8 cellular contexts compared by ENCODE assay signal in the genomic region with DNA sequence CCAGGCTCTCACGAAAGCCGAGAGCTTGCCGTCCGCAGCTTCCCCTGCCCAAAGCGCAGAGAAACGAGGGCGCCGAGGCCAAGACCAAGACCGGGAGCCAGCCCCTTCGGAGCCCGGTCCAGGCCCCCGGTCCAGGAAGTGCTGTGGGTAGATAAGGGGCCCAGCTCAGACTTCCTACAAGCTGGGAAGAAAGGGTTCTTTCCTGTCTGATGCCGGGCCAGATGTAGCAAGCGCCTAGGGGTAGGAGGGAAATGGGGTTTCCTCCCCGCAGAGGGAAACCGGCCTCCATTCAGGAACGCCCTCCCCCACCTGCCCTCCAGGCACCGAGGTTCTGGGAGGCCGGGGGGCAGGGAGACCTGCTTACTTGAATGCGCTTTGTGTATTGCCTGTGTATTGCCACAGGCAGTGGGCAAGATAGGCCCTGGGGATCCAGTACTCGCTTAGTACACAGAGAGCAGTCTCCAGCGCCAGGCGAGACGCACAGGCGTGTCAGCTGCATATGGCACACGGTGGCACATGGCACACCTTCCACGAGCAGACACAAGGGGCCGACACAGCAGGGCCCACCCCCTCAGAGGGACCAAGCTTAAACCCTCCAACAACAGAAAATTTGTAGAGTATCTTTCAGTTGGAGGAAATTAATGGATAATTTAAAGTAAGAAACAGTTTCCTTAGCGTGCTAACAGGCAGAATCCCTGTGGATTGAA. TPM values are rescaled to one million over a fixed set of nuclear protein-coding genes. Genes with fewer than 3 reads are reported as not detected.
DNase-seq lines count a peak whose midpoint lies in the region; ATAC-seq and TF ChIP-seq lines count a peak whose summit lies in the region.

No MANE protein-coding gene starts in this region.

- H3K27me3 ChIP-seq in HUES6 (ENCODE audit: control insufficient read depth, insufficient read depth, low read length) (no peaks in the 10 kb centered on the region), brain microvascular endothelial cell (replicated peaks) (no peaks in the 10 kb centered on the region), left lung (peaks cover 0 to 25% of the 10 kb centered on the region in 2 donors)

- H3K27ac Mint-ChIP-seq in T-cell: peak overlapping the region; percentile 80 to 89

- intact Hi-C loops in left lung (cut with DNase I): no loop called here

- DNase-seq in T-cell (peak in 26 of 34 experiments; percentile 10 to 47 (median 28)), brain microvascular endothelial cell (no peak), left lung (peak in 1 of 2 donors; percentile 76), kidney glomerular epithelial cell (lab: John Stamatoyannopoulos, UW) (no peak), kidney tubule cell (ENCODE audit: low spot score) (no peak)
- DNase-seq in stimulated activated CD8-positive, alpha-beta memory T cell treated with anti-CD3 and anti-CD28 coated beads, Interleukin-4, amount 100 ng/mL, for 48 hours: peak; percentile 63

- peak overlapping the region; percentile 94 for H3K27ac ChIP-seq in HUES6 (ENCODE audit: low read depth, low read length)
- H3K27ac ChIP-seq in brain microvascular endothelial cell: peak overlapping the region; percentile 42
- peak overlapping the region; percentile 90 to 95 for H3K27ac ChIP-seq in left lung

- CTCF ChIA-PET in T-cell (lab: Charles Lee): no interaction called here

- H3K36me3 ChIP-seq in HUES6 (ENCODE audit: control insufficient read depth, insufficient read depth, low read length) (no peaks in the 10 kb centered on the region), brain microvascular endothelial cell (replicated peaks) (no peaks in the 10 kb centered on the region), left lung (no peaks in the 10 kb centered on the region)

- no peaks in the 10 kb centered on the region for H3K9me3 Mint-ChIP-seq in T-cell

- H3K4me3 ChIP-seq in HUES6 (ENCODE audit: low read depth, low read length) (peak overlapping the region; percentile 71), brain microvascular endothelial cell (ENCODE audit: low read depth, low read length) (peak overlapping the region; percentile 53), left lung (peak overlapping the region; percentile 67 to 68)

- H3K9me3 ChIP-seq in HUES6 (ENCODE audit: control insufficient read depth, insufficient read depth, low read depth, low read length) (no peaks in the 10 kb centered on the region), left lung (no peaks in the 10 kb centered on the region)

- peaks cover 26 to 47% (median 27%) of the 10 kb centered on the region in 3 donors for H3K4me1 Mint-ChIP-seq in T-cell

- peak overlapping the region; percentile 80 for H3K9ac ChIP-seq in HUES6 (ENCODE audit: low read length)

- ATAC-seq in GM19025 (IDR thresholded peaks at IDR 0.05; ENCODE audit: low read depth, unreplicated experiment) (peak; percentile 10), T-cell (replicated peaks in 1 of 4) (peak; percentile 15 to 27 (median 18)), left lung (peak; percentile 9)

- H3K4me1 ChIP-seq in HUES6 (ENCODE audit: control insufficient read depth, insufficient read depth, low read length) (peaks cover 30% of the 10 kb centered on the region), left lung (peaks cover 10 to 54% of the 10 kb centered on the region in 2 donors)

- POLR2A ChIA-PET in T-cell (lab: Charles Lee): interaction anchor here (0.6 kb wide), 2 partner anchors 24 to 250 kb away, joined by 3 read pairs; no protein-coding TSS in a partner anchor

- TF ChIP-seq CTCF in brain microvascular endothelial cell (IDR thresholded peaks at IDR 0.05; ENCODE audit: low read depth, low read length, missing control alignments) (no peak), left lung (IDR thresholded peaks at IDR 0.05) (no peak)

- in situ Hi-C loops in brain microvascular endothelial cell (cut with HindIII; ENCODE audit: low pct_ligation_motif_present, low sequenced_read_pairs): no loop called here

- H3K36me3 Mint-ChIP-seq in T-cell: no peaks in the 10 kb centered on the region

- peaks cover 0 to 6% of the 10 kb centered on the region in 2 donors for H3K27me3 Mint-ChIP-seq in T-cell

- H3K4me3 Mint-ChIP-seq in T-cell: peak overlapping the region; percentile 70 to 77 (median 71)

RNA-seq across cellular contexts. Expression of gene CYB561, which starts 1.0 kb away (rescaled TPM):
- 10 to 100 TPM; 15.5 to 64.1 (median 34.0) TPM for total RNA-seq in T-cell
- 10 to 100 TPM; 70.7 to 76.4 TPM for total RNA-seq in left lung

RNA-seq across cellular contexts. Expression of gene ACE, which starts 29.7 kb away (rescaled TPM):
- 10 to 100 TPM in 3 of 5 donors, 1 to 10 TPM in 2; 4.1 to 37.0 (median 12.8) TPM for total RNA-seq in T-cell
- 10 to 100 TPM; 51.2 to 68.9 TPM for total RNA-seq in left lung

Comparison
In these comparisons a context has a peak if more than half of its experiments do, and no peak if none do; other contexts are left out.
1. H3K27ac ChIP-seq: peak in every context shown above with its lines; median percentile 94 in HUES6; 92 in left lung; 42 in brain microvascular endothelial cell.
2. DNase-seq: peak in T-cell (26 of 34) and stimulated activated CD8-positive, alpha-beta memory T cell treated with anti-CD3 and anti-CD28 coated beads, Interleukin-4, amount 100 ng/mL, for 48 hours (single experiment); none in brain microvascular endothelial cell (single experiment), kidney glomerular epithelial cell (single experiment) and kidney tubule cell (single experiment).
3. Peak in every context shown above with its lines, with median percentiles within 50 percentile points of each other: ATAC-seq and H3K4me3 ChIP-seq.